In the genomic region with DNA sequence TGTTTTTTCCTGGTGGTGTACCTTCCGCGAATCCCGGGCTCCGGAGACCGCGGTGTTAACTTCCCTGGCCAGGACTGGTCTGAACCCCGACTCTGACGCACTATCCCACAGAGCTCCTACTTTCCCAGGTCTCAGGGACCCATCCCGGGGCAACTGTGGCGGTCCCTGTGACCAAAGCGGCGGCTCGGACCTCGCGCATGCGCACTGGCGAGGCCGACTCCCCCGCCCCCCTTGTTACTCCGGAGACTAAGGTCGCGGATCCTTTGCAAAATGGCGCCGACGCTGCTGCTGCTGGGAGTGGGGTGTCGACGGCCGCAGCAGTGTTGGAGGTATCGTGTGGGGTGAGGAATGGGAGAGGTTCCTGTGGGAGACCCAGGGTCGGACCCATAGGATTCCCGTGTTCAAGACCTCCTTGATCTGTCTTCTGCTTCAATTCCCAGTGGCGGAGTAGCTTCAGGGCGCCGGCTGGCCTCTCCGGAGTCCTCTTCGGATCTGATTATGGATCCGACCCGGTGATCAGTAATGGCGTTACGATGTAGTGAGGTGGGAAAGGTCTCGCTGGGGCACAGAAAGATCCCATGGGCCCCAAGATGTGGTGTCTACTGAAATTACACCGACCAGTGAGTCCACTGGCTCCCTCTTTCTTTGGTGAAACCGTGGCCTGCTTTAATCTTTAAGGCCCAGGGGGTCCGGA, we compare ENCODE assay signal across 9 cellular contexts.
DNase-seq lines count a peak whose midpoint lies in the region; ATAC-seq and TF ChIP-seq lines count a peak whose summit lies in the region.
"Had no signal": no experiment of that assay in that cellular context is flagged by ENCODE, and none has a peak within 500 bp of the region (broad histone marks: within the 10 kb centered on the region; RNA-seq: fewer than 3 reads in every experiment).

No MANE protein-coding gene starts in this region.

- H3K36me3 Mint-ChIP-seq in IgD-negative memory B cell (no peaks in the 10 kb centered on the region), brain (peaks cover 4% of the 10 kb centered on the region)

- H3K9me2 ChIP-seq in Karpas-422 (replicated peaks; ENCODE audit: insufficient read depth, low read length): no peaks in the 10 kb centered on the region

- H3K27ac Mint-ChIP-seq in IgD-negative memory B cell (peak overlapping the region in 1 of 3 donors; percentile 28), brain (peak overlapping the region in 1 of 5 experiments; percentile 71)

- H2AFZ ChIP-seq in Karpas-422 (ENCODE audit: low read length): no peak overlapping the region

- H3K27me3 Mint-ChIP-seq in IgD-negative memory B cell: peaks cover 3% of the 10 kb centered on the region
- peaks cover 2% of the 10 kb centered on the region for H3K27me3 Mint-ChIP-seq in brain

- no peaks in the 10 kb centered on the region for H3K4me1 ChIP-seq in Karpas-422 (ENCODE audit: low read length)

- H3K79me2 ChIP-seq in Karpas-422 (ENCODE audit: low read length): no peaks in the 10 kb centered on the region

- H3K9me3 ChIP-seq in Karpas-422 (ENCODE audit: low read length): no peaks in the 10 kb centered on the region; the same call in 1 of the 2 replicates

- no peaks in the 10 kb centered on the region for H3K27me3 ChIP-seq in Karpas-422 (ENCODE audit: low read length)

- H3K4me2 ChIP-seq in Karpas-422 (ENCODE audit: low read depth, low read length, poor library complexity, severe bottlenecking): no peak overlapping the region

- no peaks in the 10 kb centered on the region for H4K20me1 ChIP-seq in Karpas-422 (ENCODE audit: insufficient read depth, low read depth, low read length)

- H3K4me3 ChIP-seq in Karpas-422 (ENCODE audit: low read length): no peak overlapping the region

- H3K4me1 Mint-ChIP-seq in IgD-negative memory B cell (no peaks in the 10 kb centered on the region), brain (no peaks in the 10 kb centered on the region)

- H3K9me3 Mint-ChIP-seq in IgD-negative memory B cell: peaks cover 3 to 8% (median 5%) of the 10 kb centered on the region in 3 donors
- H3K9me3 Mint-ChIP-seq in brain: peaks cover 18 to 34% (median 31%) of the 10 kb centered on the region in 5 experiments

- DNase-seq in islet precursor cell (peak; percentile 74), cortex of kidney (lab: John Stamatoyannopoulos, UW) (no peak), Karpas-422 (no peak)
- DNase-seq in stimulated activated CD8-positive, alpha-beta memory T cell treated with anti-CD3 and anti-CD28 coated beads, Interleukin-4, amount 100 ng/mL, for 48 hours: peak; percentile 45
- DNase-seq: NCI-H1048 had no signal

- no peak overlapping the region for H3K9ac ChIP-seq in Karpas-422 (ENCODE audit: low read length)

- H3K4me3 Mint-ChIP-seq in IgD-negative memory B cell (peak overlapping the region in 3 of 4 donors; percentile 49 to 57 (median 55)), brain (peak overlapping the region in 3 of 5 experiments; percentile 45 to 87 (median 69))

- H3K36me3 ChIP-seq in Karpas-422 (ENCODE audit: insufficient read depth, low read length): no peaks in the 10 kb centered on the region

- ATAC-seq in GM19397 (IDR thresholded peaks at IDR 0.05; ENCODE audit: unreplicated experiment) (no peak), GM18502 (IDR thresholded peaks at IDR 0.05; ENCODE audit: poor library complexity, unreplicated experiment) (no peak)

- no peak overlapping the region for H3K27ac ChIP-seq in Karpas-422 (ENCODE audit: low read length)

- TF ChIP-seq CTCF in brain (conservative IDR thresholded peaks at IDR 0.05): no peak

Comparison
In these comparisons a context has a peak if more than half of its experiments do, and no peak if none do; other contexts are left out.
1. DNase-seq: peak in islet precursor cell (single experiment) and stimulated activated CD8-positive, alpha-beta memory T cell treated with anti-CD3 and anti-CD28 coated beads, Interleukin-4, amount 100 ng/mL, for 48 hours (single experiment); none in cortex of kidney (single experiment) and Karpas-422 (single experiment).